In the genomic region with DNA sequence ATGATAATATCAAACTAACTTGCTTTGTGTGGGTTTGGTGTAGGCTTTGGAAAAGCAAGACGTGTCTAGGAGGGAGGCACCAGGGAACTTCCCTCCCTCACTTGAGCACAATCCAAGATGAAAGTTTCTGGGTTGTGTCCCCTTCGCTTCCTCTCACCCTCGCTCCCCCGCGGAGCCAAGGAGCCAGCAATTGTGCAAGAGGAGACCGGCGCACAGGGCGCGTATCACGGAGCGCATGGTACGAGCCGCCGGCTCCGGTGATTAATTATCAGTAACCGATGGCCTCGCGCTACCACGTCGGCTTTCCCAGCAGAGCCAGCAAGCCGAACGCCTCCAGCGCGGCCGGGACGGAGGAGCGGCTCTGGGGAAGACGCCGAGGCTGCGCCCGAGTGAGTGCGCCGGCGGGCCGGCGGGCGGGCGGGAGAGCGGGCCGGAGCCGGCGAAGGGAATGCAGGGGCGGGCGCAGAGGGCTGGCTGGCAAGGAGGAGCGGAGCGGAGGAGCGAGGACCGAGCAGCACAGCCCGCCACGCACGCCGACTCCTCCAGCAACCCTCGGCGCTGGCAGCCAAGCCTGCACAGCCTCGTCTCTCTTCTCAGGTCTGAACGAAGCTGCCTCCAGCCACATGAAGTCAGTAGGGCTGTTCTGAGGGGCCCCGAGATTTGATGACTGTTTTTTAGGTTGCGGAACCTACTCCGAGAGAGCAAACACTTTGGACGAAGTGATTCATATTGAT, we compare ENCODE assay signal across 9 cellular contexts.
DNase-seq lines count a peak whose midpoint lies in the region; ATAC-seq lines count a peak whose summit lies in the region.
"Had no signal": no experiment of that assay in that cellular context is flagged by ENCODE, and none has a peak within 500 bp of the region (broad histone marks: within the 10 kb centered on the region; RNA-seq: fewer than 3 reads in every experiment).

No MANE protein-coding gene starts in this region.

- DNase-seq in NCI-H524 (lab: John Stamatoyannopoulos, UW) (peak; percentile 61 to 71), NCI-H524 treated with DMSO at 0.1 percent for 48 hours (lab: John Stamatoyannopoulos, UW) (no peak), NCI-H748 (lab: John Stamatoyannopoulos, UW; ENCODE audit: unreplicated experiment) (peak; percentile 85), dedifferentiated amniotic fluid mesenchymal stem cell (ENCODE audit: extremely low spot score) (peak; percentile 65), left colon (peak; percentile 53 to 61)
- DNase-seq in stimulated activated naive CD8-positive, alpha-beta T cell treated with anti-CD3 and anti-CD28 coated beads, Interleukin-15, Interleukin-2, amounts not matched to agents 100 U/mL and 50 U/mL, for 24 hours = peak; percentile 12
- DNase-seq in activated CD8-positive, alpha-beta memory T cell treated with anti-CD3 and anti-CD28 coated beads, Interleukin-2, amount 50 U/mL, for 4 hours = no peak
- DNase-seq: activated T-cell treated with anti-CD3 and anti-CD28 coated beads, Interleukin-2, amount 50 U/mL, for 4 hours had no signal

- ATAC-seq in left colon (peak; percentile 93), HG03521 (IDR thresholded peaks at IDR 0.05; ENCODE audit: unreplicated experiment) (no peak)
- peak; percentile 40 for ATAC-seq in stimulated activated naive CD8-positive, alpha-beta T cell treated with anti-CD3 and anti-CD28 coated beads, Interleukin-15, Interleukin-2, amounts not matched to agents 100 U/mL and 50 U/mL, for 24 hours

- intact Hi-C loops in left colon (cut with DNase I, micrococcal nuclease) = loop anchor here in 1 of 2 donors (10.0 kb wide), 1 partner anchor 138 kb away; no protein-coding TSS in a partner anchor

Comparison
In these comparisons a context has a peak if more than half of its experiments do, and no peak if none do; other contexts are left out.
1. DNase-seq: peak in NCI-H524 (2 of 2), NCI-H748 (single experiment), dedifferentiated amniotic fluid mesenchymal stem cell (single experiment), left colon (2 of 2) and stimulated activated naive CD8-positive, alpha-beta T cell treated with anti-CD3 and anti-CD28 coated beads, Interleukin-15, Interleukin-2, amounts not matched to agents 100 U/mL and 50 U/mL, for 24 hours (single experiment); none in NCI-H524 treated with DMSO at 0.1 percent for 48 hours (single experiment) and activated CD8-positive, alpha-beta memory T cell treated with anti-CD3 and anti-CD28 coated beads, Interleukin-2, amount 50 U/mL, for 4 hours (single experiment).